9 cellular contexts compared by ENCODE assay signal in the genomic region with DNA sequence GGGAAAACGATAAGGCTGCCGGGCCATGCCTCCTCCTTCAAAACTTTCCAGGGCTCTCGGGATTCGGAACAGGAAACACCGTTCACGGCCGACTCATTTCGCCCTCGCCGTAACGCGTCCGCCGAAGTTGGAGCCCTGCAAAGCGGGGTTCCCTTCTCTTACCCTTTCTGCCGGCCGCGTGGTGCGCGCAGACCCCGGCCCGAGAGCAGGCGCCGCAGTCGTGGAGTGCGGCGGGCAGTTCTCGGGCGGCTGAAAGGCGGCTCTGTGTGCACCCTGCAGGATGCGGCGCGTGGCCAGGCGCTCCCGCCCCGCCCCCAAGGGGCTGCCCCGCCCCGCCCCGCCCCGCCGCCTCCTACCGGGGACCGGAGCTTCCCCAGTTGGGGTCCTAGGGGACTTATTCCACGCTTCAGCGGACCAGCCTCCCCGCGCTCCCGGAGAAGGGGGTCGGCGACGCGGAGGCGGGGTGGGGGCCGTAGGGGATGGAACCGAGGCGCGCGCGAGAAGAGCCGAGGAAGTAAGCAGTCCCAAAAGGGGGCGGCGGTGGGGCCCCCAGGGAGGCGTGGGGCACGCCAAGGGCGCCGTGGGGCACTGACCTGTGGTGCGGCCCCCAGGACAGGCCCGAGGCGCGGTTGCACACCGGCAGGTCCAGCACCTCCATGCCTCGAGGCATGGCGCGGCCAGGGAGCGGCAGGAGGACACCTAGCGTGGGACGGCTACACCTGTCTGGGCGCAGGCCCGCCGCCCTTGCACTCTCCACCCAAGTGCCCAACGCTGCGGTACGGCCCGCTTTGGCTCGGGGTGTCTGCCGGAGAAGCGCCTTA. TPM values are rescaled to one million over a fixed set of nuclear protein-coding genes. Genes with fewer than 3 reads are reported as not detected.
A peak's percentile ranks its signal among the peaks of the same experiment; 100 is the strongest.
DNase-seq lines count a peak whose midpoint lies in the region; ATAC-seq, FAIRE-seq and TF ChIP-seq lines count a peak whose summit lies in the region.
"Had no signal": no experiment of that assay in that cellular context is flagged by ENCODE, and none has a peak within 500 bp of the region (broad histone marks: within the 10 kb centered on the region; RNA-seq: fewer than 3 reads in every experiment).

A gene (minus strand): TSS at position 268 of the 821 bp plus-strand sequence. CDS start 241 bp downstream, at position 27.

- FAIRE-seq in keratinocyte (lab: Jason Lieb, UNC) = no peak

- no peaks in the 10 kb centered on the region for H3K9me3 ChIP-seq in DOHH2 (ENCODE audit: control insufficient read depth, insufficient read depth, low read length)
- H3K9me3 ChIP-seq in body of pancreas = no peaks in the 10 kb centered on the region
- H3K9me3 ChIP-seq in keratinocyte (ENCODE audit: control insufficient read depth, low read depth, low read length) = no peaks in the 10 kb centered on the region

- H3K27ac ChIP-seq in DOHH2 (ENCODE audit: low read depth, low read length) (peak within 1 kb of the TSS; percentile 88), body of pancreas (peak within 1 kb of the TSS in 1 of 4 donors; percentile 2), keratinocyte (ENCODE audit: control insufficient read depth, insufficient read depth, low read length) (no peak within 1 kb of the TSS)

- TF ChIP-seq CTCF in DOHH2 (IDR thresholded peaks at IDR 0.05; ENCODE audit: low read depth, low read length, poor library complexity, severe bottlenecking) = no peak
- TF ChIP-seq CTCF in body of pancreas (IDR thresholded peaks at IDR 0.05) = no peak
- no peak for TF ChIP-seq CTCF in keratinocyte (optimal IDR thresholded peaks at IDR 0.05 in 1 of 3, IDR thresholded peaks at IDR 0.05 in 1 of 3, conservative IDR thresholded peaks at IDR 0.05 in 1 of 3; ENCODE audit: extremely low read depth in 1 of 3, insufficient read depth in 2 of 3, low read length in 3 of 3)

- peak within 1 kb of the TSS; percentile 98 for H3K4me2 ChIP-seq in DOHH2 (ENCODE audit: low read length)
- H3K4me2 ChIP-seq in keratinocyte (ENCODE audit: control insufficient read depth, extremely low read depth, insufficient read depth, low read depth, low read length) = peak within 1 kb of the TSS; percentile 91

- TF ChIP-seq POLR2A in body of pancreas (IDR thresholded peaks at IDR 0.05) = peak in 1 of 3 donors; percentile 22

- H3K9me2 ChIP-seq in DOHH2 (replicated peaks; ENCODE audit: control insufficient read depth, low read length) = no peaks in the 10 kb centered on the region

- 0 to 2% methylated on average over 11 to 77 of the region's 87 CpGs for WGBS in body of pancreas, 2 donors

- DNase-seq in HPDE6-E6E7 (ENCODE audit: extremely low spot score) = peak; percentile 34
- DNase-seq in SW480 (ENCODE audit: low spot score) = peak; percentile 52
- DNase-seq in body of pancreas = peak; percentile 32 to 63 (median 49)
- no peak for DNase-seq in keratinocyte (ENCODE audit: low read depth, low spot score)
- DNase-seq in stimulated activated CD4-positive, alpha-beta T cell treated with anti-CD3 and anti-CD28 coated beads, Interleukin-1b, Interleukin-23, amount 100 ng/mL, for 48 hours = peak; percentile 43
- DNase-seq in middle frontal gyrus (ENCODE audit: extremely low spot score, low spot score) = no peak

- H3F3A ChIP-seq in DOHH2 (ENCODE audit: control insufficient read depth, insufficient read depth) = peaks cover 29% of the 10 kb centered on the region

- peak within 1 kb of the TSS; percentile 37 for H3K9ac ChIP-seq in keratinocyte (ENCODE audit: control insufficient read depth, extremely low read depth, insufficient read depth, low read length)

- H2AFZ ChIP-seq in keratinocyte (ENCODE audit: control insufficient read depth, low read length) = peak within 1 kb of the TSS; percentile 80

- H3K4me3 ChIP-seq in DOHH2 (ENCODE audit: low read length) (peak within 1 kb of the TSS; percentile 82), body of pancreas (peak within 1 kb of the TSS; percentile 27 to 89), keratinocyte (ENCODE audit: control insufficient read depth in 2 of 3, extremely low read depth in 1 of 3, insufficient read depth in 2 of 3, low read depth in 1 of 3, low read length in 3 of 3) (peak within 1 kb of the TSS; percentile 48 to 80 (median 58))

- H3K36me3 ChIP-seq in DOHH2 (ENCODE audit: control insufficient read depth, low read length) = peaks cover 26% of the 10 kb centered on the region
- no peaks in the 10 kb centered on the region for H3K36me3 ChIP-seq in body of pancreas (replicated peaks in 1 of 2; ENCODE audit: insufficient read depth in 1 of 2, low read depth in 2 of 2)
- no peaks in the 10 kb centered on the region for H3K36me3 ChIP-seq in keratinocyte (ENCODE audit: control insufficient read depth in 2 of 2, extremely low read depth in 1 of 2, insufficient read depth in 2 of 2, low read length in 2 of 2)

- dilution Hi-C loops in keratinocyte (cut with MboI; ENCODE audit: extremely low pct_ligation_motif_present, low sequenced_read_pairs) = no loop called here

- H3K27me3 ChIP-seq in DOHH2 (ENCODE audit: control insufficient read depth, low read length) (peaks cover 15% of the 10 kb centered on the region), body of pancreas (no peaks in the 10 kb centered on the region), keratinocyte (ENCODE audit: control insufficient read depth, extremely low read depth, insufficient read depth, low read length) (peaks cover 24% of the 10 kb centered on the region)

- H3K4me1 ChIP-seq in DOHH2 (ENCODE audit: control insufficient read depth, low read length) = peaks cover 47% of the 10 kb centered on the region
- peaks cover 21% of the 10 kb centered on the region for H3K4me1 ChIP-seq in body of pancreas
- H3K4me1 ChIP-seq in keratinocyte (ENCODE audit: control insufficient read depth, extremely low read depth, insufficient read depth, low read length) = peaks cover 6% of the 10 kb centered on the region

- H3K9me1 ChIP-seq in keratinocyte (ENCODE audit: control insufficient read depth, extremely low read depth, insufficient read depth, low read length) = no peaks in the 10 kb centered on the region

- peak; percentile 39 for ATAC-seq in GM21367 (IDR thresholded peaks at IDR 0.05; ENCODE audit: unreplicated experiment)
- ATAC-seq in body of pancreas = peak; percentile 92

- peaks cover 45% of the 10 kb centered on the region for H3K79me2 ChIP-seq in DOHH2 (ENCODE audit: control insufficient read depth, low read length)
- no peaks in the 10 kb centered on the region for H3K79me2 ChIP-seq in keratinocyte (ENCODE audit: control insufficient read depth, insufficient read depth, low read length)

- H4K20me1 ChIP-seq in DOHH2 (ENCODE audit: control insufficient read depth, insufficient read depth, low read depth, low read length) = no peaks in the 10 kb centered on the region
- no peaks in the 10 kb centered on the region for H4K20me1 ChIP-seq in keratinocyte (ENCODE audit: control insufficient read depth, extremely low read depth, insufficient read depth, low read length)

- intact Hi-C loops in body of pancreas (cut with DNase I) = no loop called here

RNA-seq across cellular contexts. Expression of the gene that starts here (rescaled TPM):
- total RNA-seq in body of pancreas = not detected
- polyA plus RNA-seq in keratinocyte = 0.05 to 0.14 TPM (median 0.12 TPM) in 3 replicates
- not detected for polyA plus RNA-seq in keratinocyte (2011; ENCODE audit: low read depth)
- polyA plus RNA-seq in keratinocyte (2011; cell fraction: cytosol; rRNA removed) = 0.03 and 0.05 TPM in 2 replicates
- polyA plus RNA-seq in keratinocyte (2011; cell fraction: nucleus; rRNA removed) = 0.27 and 0.60 TPM in 2 replicates
- not detected in 2 replicates for polyA plus RNA-seq in keratinocyte (2012; ENCODE audit: low replicate concordance)
- polyA minus RNA-seq in keratinocyte = 0.51 TPM in 1 of 3 replicates, not detected in the others
- not detected for polyA minus RNA-seq in keratinocyte (2011; cell fraction: cytosol; rRNA and poly(A)+ RNA removed)
- 0.23 TPM in 1 of 2 replicates, not detected in the other for polyA minus RNA-seq in keratinocyte (2011; cell fraction: nucleus; rRNA and poly(A)+ RNA removed)
- total RNA-seq: glomerular endothelial cell had no signal

Comparison
In these comparisons a context has a peak if more than half of its experiments do, and no peak if none do; other contexts are left out.
1. Peak in DNase-seq, ATAC-seq and H3K4me3 ChIP-seq in body of pancreas; RNA of the gene not detected or under 1 TPM.
2. DNase-seq: peak in HPDE6-E6E7 (single experiment), SW480 (single experiment) and stimulated activated CD4-positive, alpha-beta T cell treated with anti-CD3 and anti-CD28 coated beads, Interleukin-1b, Interleukin-23, amount 100 ng/mL, for 48 hours (single experiment); none in keratinocyte (single experiment) and middle frontal gyrus (single experiment).
3. Peak in every context shown above with its lines, with median percentiles within 50 percentile points of each other: H3K4me3 ChIP-seq.